ENCODE assay signal across 1 cellular context in the genomic region with DNA sequence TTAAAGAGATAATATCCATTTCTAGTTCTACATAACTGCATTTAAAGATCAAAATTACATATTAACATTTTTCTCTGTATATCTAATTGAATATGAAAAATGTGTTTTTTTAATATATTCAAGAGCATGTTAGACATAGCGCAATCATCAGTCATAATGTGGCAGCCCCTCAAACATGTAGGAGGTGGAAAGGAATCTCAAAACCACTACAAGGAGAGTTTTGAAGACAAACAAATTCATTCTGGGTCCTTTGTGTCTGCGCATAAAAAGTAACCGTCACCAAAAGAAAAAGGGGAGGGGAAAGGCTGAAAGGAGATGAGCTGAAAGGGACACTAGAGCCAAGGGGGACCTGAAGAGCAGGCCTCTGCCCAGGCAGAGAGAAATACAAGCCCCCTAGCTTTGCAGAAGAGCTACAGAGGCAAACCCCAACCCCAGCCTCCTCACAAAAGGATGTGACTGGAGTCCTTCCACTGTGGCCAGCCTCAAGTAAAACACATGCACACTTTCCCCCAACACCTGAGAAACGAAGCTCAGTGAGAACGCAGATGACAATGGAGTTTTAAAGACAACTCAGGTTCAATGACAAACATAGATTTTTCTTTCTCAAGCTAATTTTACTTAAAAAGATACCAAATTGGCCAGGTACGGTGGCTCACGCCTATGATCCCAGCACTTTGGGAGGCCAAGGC.
TF ChIP-seq lines count a peak whose summit lies in the region.

No MANE protein-coding gene starts in this region.

TF ChIP-seq in H1, 55 proteins besides CTCF, POLR2A, EP300 and RAD21:
- no peak for TF ChIP-seq YY1 (IDR thresholded peaks at IDR 0.05; ENCODE audit: low read depth, low read length)
TF ChIP-seq in H1: peak in this region for 0.
